9 cellular contexts compared by ENCODE assay signal in the genomic region with DNA sequence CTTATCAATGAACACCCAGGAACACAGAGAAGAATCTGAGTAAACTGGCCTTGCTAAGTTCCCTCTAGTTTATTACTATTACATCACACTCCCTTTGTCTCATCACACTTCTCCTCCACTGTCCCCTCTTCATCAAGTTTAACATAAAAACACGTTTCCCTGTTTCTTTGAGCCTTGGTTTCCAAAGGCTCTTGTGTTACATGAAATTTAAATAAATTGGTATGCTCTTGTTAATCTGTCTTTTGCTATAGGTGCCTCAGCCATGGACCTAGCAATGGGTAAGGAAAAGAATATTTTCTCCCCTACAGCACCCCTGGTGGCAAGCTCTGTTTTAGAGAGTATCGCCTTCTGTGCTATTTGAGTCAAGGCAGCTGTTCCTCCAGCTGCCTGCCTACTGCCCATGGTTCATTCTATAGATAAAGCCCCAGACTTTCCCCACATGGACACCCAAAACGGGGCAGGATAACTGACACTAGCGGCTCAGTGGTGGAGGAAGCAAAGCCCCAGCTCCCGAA. TPM values are rescaled to one million over a fixed set of nuclear protein-coding genes. Genes with fewer than 3 reads are reported as not detected.
A peak's percentile ranks its signal among the peaks of the same experiment; 100 is the strongest.
DNase-seq lines count a peak whose midpoint lies in the region; ATAC-seq, FAIRE-seq and TF ChIP-seq lines count a peak whose summit lies in the region.
"Had no signal": no experiment of that assay in that cellular context is flagged by ENCODE, and none has a peak within 500 bp of the region (broad histone marks: within the 10 kb centered on the region; RNA-seq: fewer than 3 reads in every experiment).

No MANE protein-coding gene starts in this region.

- no peak for FAIRE-seq in bronchial epithelial cell (lab: Jason Lieb, UNC)

- DNase-seq in CD8-positive, alpha-beta T cell: peak in 1 of 7 experiments; percentile 12
- DNase-seq in NCI-H526 (lab: John Stamatoyannopoulos, UW): peak; percentile 1 to 46
- peak; percentile 45 for DNase-seq in bronchial epithelial cell (ENCODE audit: low read depth)
- DNase-seq in naive thymus-derived CD4-positive, alpha-beta T cell: peak in 4 of 9 donors; percentile 17 to 24 (median 19)
- no peak for DNase-seq in COLO829 (ENCODE audit: low spot score)

- no peaks in the 10 kb centered on the region for H3K36me3 Mint-ChIP-seq in CD8-positive, alpha-beta T cell
- H3K36me3 Mint-ChIP-seq in naive thymus-derived CD4-positive, alpha-beta T cell: no peaks in the 10 kb centered on the region
- H3K36me3 Mint-ChIP-seq: T-cell had no signal

- ATAC-seq in CD8-positive, alpha-beta T cell: peak; percentile 48
- peak; percentile 73 for ATAC-seq in GM18519 (IDR thresholded peaks at IDR 0.05; ENCODE audit: low FRiP score, unreplicated experiment)
- ATAC-seq in naive thymus-derived CD4-positive, alpha-beta T cell: peak; percentile 57
- no peak for ATAC-seq in HG03280 (IDR thresholded peaks at IDR 0.05; ENCODE audit: unreplicated experiment)
- ATAC-seq in HG03571 (IDR thresholded peaks at IDR 0.05; ENCODE audit: unreplicated experiment): no peak

- no peak overlapping the region for H3K4me3 ChIP-seq in CD8-positive, alpha-beta T cell (ENCODE audit: low read depth, low read length)
- no peak overlapping the region for H3K4me3 ChIP-seq in bronchial epithelial cell (ENCODE audit: low read depth, low read length)
- H3K4me3 ChIP-seq in naive thymus-derived CD4-positive, alpha-beta T cell (ENCODE audit: low read length): no peak overlapping the region

- TF ChIP-seq CTCF in CD8-positive, alpha-beta T cell (IDR thresholded peaks at IDR 0.05): peak; percentile 48
- TF ChIP-seq CTCF in bronchial epithelial cell (IDR thresholded peaks at IDR 0.05; ENCODE audit: insufficient read depth, low read length, severe bottlenecking): peak; percentile 60

- H3K36me3 ChIP-seq in CD8-positive, alpha-beta T cell (ENCODE audit: insufficient read depth, low read length): no peaks in the 10 kb centered on the region
- no peaks in the 10 kb centered on the region for H3K36me3 ChIP-seq in bronchial epithelial cell (ENCODE audit: control insufficient read depth, insufficient read depth, low read length)
- no peaks in the 10 kb centered on the region for H3K36me3 ChIP-seq in naive thymus-derived CD4-positive, alpha-beta T cell (ENCODE audit: control insufficient read depth in 2 of 3, insufficient read depth in 3 of 3, low read length in 3 of 3)

- no peaks in the 10 kb centered on the region for H3K27me3 Mint-ChIP-seq in CD8-positive, alpha-beta T cell (ENCODE audit: low read depth)
- peaks cover 0 to 6% (median 0%) of the 10 kb centered on the region in 5 donors for H3K27me3 Mint-ChIP-seq in naive thymus-derived CD4-positive, alpha-beta T cell
- H3K27me3 Mint-ChIP-seq: T-cell had no signal

- H3K27me3 ChIP-seq in CD8-positive, alpha-beta T cell (ENCODE audit: insufficient read depth, low read length): no peaks in the 10 kb centered on the region
- no peaks in the 10 kb centered on the region for H3K27me3 ChIP-seq in bronchial epithelial cell (ENCODE audit: control insufficient read depth, insufficient read depth, low read length)
- H3K27me3 ChIP-seq in naive thymus-derived CD4-positive, alpha-beta T cell (ENCODE audit: control insufficient read depth in 2 of 2, insufficient read depth in 2 of 2, low read length in 2 of 2): no peaks in the 10 kb centered on the region

- no peaks in the 10 kb centered on the region for H3K9me3 Mint-ChIP-seq in CD8-positive, alpha-beta T cell
- H3K9me3 Mint-ChIP-seq in naive thymus-derived CD4-positive, alpha-beta T cell: no peaks in the 10 kb centered on the region
- H3K9me3 Mint-ChIP-seq: T-cell had no signal

- POLR2A ChIA-PET in CD8-positive, alpha-beta T cell (lab: Charles Lee): no interaction called here
- POLR2A ChIA-PET in naive thymus-derived CD4-positive, alpha-beta T cell (lab: Charles Lee): interaction anchor here (1.1 kb wide), 1 partner anchor 29 kb away, joined by 3 read pairs; no protein-coding TSS in a partner anchor

- peak overlapping the region; percentile 20 for H3K27ac Mint-ChIP-seq in CD8-positive, alpha-beta T cell
- peak overlapping the region in 1 of 9 donors; percentile 18 for H3K27ac Mint-ChIP-seq in naive thymus-derived CD4-positive, alpha-beta T cell
- H3K27ac Mint-ChIP-seq: T-cell had no signal

- CTCF ChIA-PET in CD8-positive, alpha-beta T cell (lab: Charles Lee): interaction anchor here (0.6 to 1.5 kb wide), 10 partner anchors 12 to 200 kb away, joined by 3 to 6 read pairs (median 4); no protein-coding TSS in a partner anchor
- CTCF ChIA-PET in naive thymus-derived CD4-positive, alpha-beta T cell (lab: Charles Lee): interaction anchor here (1.0 kb wide), 1 partner anchor 24 kb away, joined by 4 read pairs; no protein-coding TSS in a partner anchor

- H3K4me1 ChIP-seq in CD8-positive, alpha-beta T cell (ENCODE audit: insufficient read depth, low read length): no peaks in the 10 kb centered on the region
- no peaks in the 10 kb centered on the region for H3K4me1 ChIP-seq in naive thymus-derived CD4-positive, alpha-beta T cell (ENCODE audit: control insufficient read depth in 2 of 2, insufficient read depth in 2 of 2, low read length in 2 of 2)

- H3K9me3 ChIP-seq in CD8-positive, alpha-beta T cell (ENCODE audit: low read length): no peaks in the 10 kb centered on the region
- H3K9me3 ChIP-seq in naive thymus-derived CD4-positive, alpha-beta T cell (ENCODE audit: control insufficient read depth in 2 of 3, low read length in 3 of 3): no peaks in the 10 kb centered on the region

- H3K27ac ChIP-seq in CD8-positive, alpha-beta T cell (ENCODE audit: low read depth, low read length): no peak overlapping the region
- no peak overlapping the region for H3K27ac ChIP-seq in naive thymus-derived CD4-positive, alpha-beta T cell (ENCODE audit: low read depth, low read length)

- intact Hi-C loops in CD8-positive, alpha-beta T cell (cut with DNase I, micrococcal nuclease): no loop called here
- intact Hi-C loops in naive thymus-derived CD4-positive, alpha-beta T cell (cut with micrococcal nuclease): no loop called here

- no peak overlapping the region for H3K4me3 Mint-ChIP-seq in CD8-positive, alpha-beta T cell
- no peak overlapping the region for H3K4me3 Mint-ChIP-seq in naive thymus-derived CD4-positive, alpha-beta T cell
- H3K4me3 Mint-ChIP-seq: T-cell had no signal

- H3K4me1 Mint-ChIP-seq in CD8-positive, alpha-beta T cell (ENCODE audit: low read depth): no peaks in the 10 kb centered on the region
- H3K4me1 Mint-ChIP-seq in naive thymus-derived CD4-positive, alpha-beta T cell: no peaks in the 10 kb centered on the region
- H3K4me1 Mint-ChIP-seq: T-cell had no signal

RNA-seq across cellular contexts. Expression of a gene that starts 31.8 kb away (rescaled TPM):
- total RNA-seq in CD8-positive, alpha-beta T cell: 10 to 100 TPM; 66.6 to 71.6 TPM
- total RNA-seq in bronchial epithelial cell: 198 and 441 TPM in 2 replicates
- 10 to 100 TPM; 15.4 to 88.7 (median 63.6) TPM for total RNA-seq in naive thymus-derived CD4-positive, alpha-beta T cell
- polyA plus RNA-seq in naive thymus-derived CD4-positive, alpha-beta T cell: 10 to 100 TPM; 23.6 to 38.8 TPM

Comparison
In these comparisons a context has a peak if more than half of its experiments do, and no peak if none do; other contexts are left out.
1. ATAC-seq: peak in CD8-positive, alpha-beta T cell (single experiment), GM18519 (single experiment) and naive thymus-derived CD4-positive, alpha-beta T cell (single experiment); none in HG03280 (single experiment) and HG03571 (single experiment).